8 cellular contexts compared by ENCODE assay signal in genomic region chr12:9648701-9649531, GRCh38. TPM values are rescaled to one million over a fixed set of nuclear protein-coding genes. Genes with fewer than 3 reads are reported as not detected.
DNase-seq lines count a peak whose midpoint lies in the region; ATAC-seq and TF ChIP-seq lines count a peak whose summit lies in the region.

No MANE protein-coding gene starts in this region.

- H3K36me3 Mint-ChIP-seq in osteocyte (ENCODE audit: unreplicated experiment), result peaks cover 10% of the 10 kb centered on the region

- H3K36me3 ChIP-seq in RWPE2 (ENCODE audit: low read depth), result no peaks in the 10 kb centered on the region; the same call in 1 of the 2 replicates

- H3K4me1 Mint-ChIP-seq in osteocyte (ENCODE audit: unreplicated experiment), result peaks cover 41% of the 10 kb centered on the region

- H3K27ac Mint-ChIP-seq in osteocyte (ENCODE audit: unreplicated experiment), result peak overlapping the region; percentile 95

- H3K27ac ChIP-seq in RWPE2 (ENCODE audit: poor library complexity, severe bottlenecking), result peak overlapping the region; percentile 80

- H3K27me3 ChIP-seq in RWPE2 (ENCODE audit: insufficient read depth, poor library complexity, severe bottlenecking), result no peaks in the 10 kb centered on the region

- H3K4me3 ChIP-seq in RWPE2 (ENCODE audit: severe bottlenecking), result peak overlapping the region; percentile 39

- H3K27me3 Mint-ChIP-seq in osteocyte (ENCODE audit: unreplicated experiment), result no peaks in the 10 kb centered on the region

- TF ChIP-seq CTCF in RWPE2 (IDR thresholded peaks at IDR 0.05; ENCODE audit: poor library complexity, severe bottlenecking), result no peak
- TF ChIP-seq CTCF in osteocyte (IDR thresholded peaks at IDR 0.05), result no peak

- peak overlapping the region; percentile 94 for H3K4me3 Mint-ChIP-seq in osteocyte (ENCODE audit: unreplicated experiment)

- H3K4me1 ChIP-seq in RWPE2 (ENCODE audit: insufficient read depth, poor library complexity, severe bottlenecking), result peaks cover 15% of the 10 kb centered on the region

- peak; percentile 50 for DNase-seq in DMS153 treated with DMSO at 0.1 percent for 48 hours (lab: John Stamatoyannopoulos, UW; ENCODE audit: unreplicated experiment)
- no peak for DNase-seq in DMS153 (lab: John Stamatoyannopoulos, UW)
- no peak for DNase-seq in RWPE2 (ENCODE audit: low spot score)
- no peak for DNase-seq in osteocyte (ENCODE audit: extremely low spot score, unreplicated experiment)
- no peak for DNase-seq in NCI-H187 (lab: John Stamatoyannopoulos, UW)

- H3K9me3 Mint-ChIP-seq in osteocyte (ENCODE audit: unreplicated experiment), result no peaks in the 10 kb centered on the region

- ATAC-seq in RWPE2 (ENCODE audit: low read depth) (no peak), esophagus mucosa (peak; percentile 3), GM21717 (IDR thresholded peaks at IDR 0.05; ENCODE audit: unreplicated experiment) (no peak), HG02588 (IDR thresholded peaks at IDR 0.05; ENCODE audit: unreplicated experiment) (no peak)

- no peaks in the 10 kb centered on the region for H3K9me3 ChIP-seq in RWPE2 (ENCODE audit: severe bottlenecking)

RNA-seq across cellular contexts. Expression of gene CLEC2D, which starts 20.6 kb away (rescaled TPM):
- total RNA-seq in esophagus mucosa (3.7 TPM), osteocyte (7.4 and 10.0 TPM in 2 replicates)

RNA-seq across cellular contexts. Expression of gene KLRB1, which starts 41.2 kb away (rescaled TPM):
- 0.56 TPM for total RNA-seq in esophagus mucosa
- not detected in 2 replicates for total RNA-seq in osteocyte
